8 cellular contexts compared by ENCODE assay signal in genomic region chr12:6632026-6632978, GRCh38. TPM values are rescaled to one million over a fixed set of nuclear protein-coding genes. Genes with fewer than 3 reads are reported as not detected.
A peak's percentile ranks its signal among the peaks of the same experiment; 100 is the strongest.
DNase-seq lines count a peak whose midpoint lies in the region; ATAC-seq and TF ChIP-seq lines count a peak whose summit lies in the region.

No MANE protein-coding gene starts in this region.

- TF ChIP-seq RAD21 in IMR-90 (IDR thresholded peaks at IDR 0.05; ENCODE audit: low read length) = no peak

- H2BK15ac ChIP-seq in IMR-90 (ENCODE audit: low read depth, low read length) = no peak overlapping the region

- no peak overlapping the region for H3K9ac ChIP-seq in IMR-90 (ENCODE audit: low read depth, low read length)
- H3K9ac ChIP-seq in fibroblast of lung (ENCODE audit: insufficient read depth, low read length) = no peak overlapping the region

- no peak overlapping the region for H2BK120ac ChIP-seq in IMR-90 (ENCODE audit: low read depth, low read length)

- peaks cover 6% of the 10 kb centered on the region; the same call in 1 of the 2 replicates for H3K4me1 ChIP-seq in IMR-90 (ENCODE audit: control insufficient read depth, insufficient read depth, low read length)
- H3K4me1 ChIP-seq in fibroblast of lung (ENCODE audit: control insufficient read depth, extremely low read depth, insufficient read depth, low read length) = no peaks in the 10 kb centered on the region

- H2AK9ac ChIP-seq in IMR-90 (replicated peaks; ENCODE audit: low read depth, low read length, poor library complexity) = no peak overlapping the region

- H3K36me3 ChIP-seq in IMR-90 (ENCODE audit: control insufficient read depth, insufficient read depth, low read length) (no peaks in the 10 kb centered on the region), fibroblast of lung (ENCODE audit: control insufficient read depth, insufficient read depth, low read length) (no peaks in the 10 kb centered on the region)

- no peak overlapping the region for H2BK20ac ChIP-seq in IMR-90 (ENCODE audit: low read depth, low read length)

- intact Hi-C loops in IMR-90 (cut with micrococcal nuclease) = no loop called here

- H4K91ac ChIP-seq in IMR-90 (ENCODE audit: insufficient read depth, low read depth, low read length) = no peak overlapping the region

- no peaks in the 10 kb centered on the region for H3K79me1 ChIP-seq in IMR-90 (ENCODE audit: low read depth in 1 of 2, low read length in 2 of 2)

- dilution Hi-C loops in IMR-90 (cut with HindIII; ENCODE audit: low sequenced_read_pairs, unreplicated experiment) = no loop called here

- CTCF ChIA-PET in IMR-90 (lab: Yijun Ruan, JAX) = no interaction called here

- H3K18ac ChIP-seq in IMR-90 (ENCODE audit: low read depth, low read length) = no peak overlapping the region

- WGBS in IMR-90 (ENCODE audit: extremely low coverage in 2 of 2, insufficient read length in 1 of 2), 2 experiments = 91% methylated on average over 8 of the region's 21 CpGs; no CpG with 5 or more reads in 1 of the 2 experiments

- H3K9me1 ChIP-seq in IMR-90 (ENCODE audit: insufficient read depth, low read length) = no peaks in the 10 kb centered on the region

- H2AFZ ChIP-seq in IMR-90 (replicated peaks; ENCODE audit: low read length, poor library complexity) = peak overlapping the region; percentile 81
- H2AFZ ChIP-seq in fibroblast of lung (ENCODE audit: low read length) = peak overlapping the region; percentile 35

- H3K27ac ChIP-seq in IMR-90 (ENCODE audit: insufficient read depth, low read length) (no peak overlapping the region), fibroblast of lung (ENCODE audit: insufficient read depth, low read length) (no peak overlapping the region)

- H3K79me2 ChIP-seq in fibroblast of lung (ENCODE audit: control insufficient read depth, insufficient read depth, low read length) = no peaks in the 10 kb centered on the region

- no TSS peak for BruUV-seq in IMR-90 (replicated peaks; lab: Mats Ljungman, UMichigan)

- no peak overlapping the region for H3K4me2 ChIP-seq in IMR-90 (ENCODE audit: low read depth, low read length)
- no peak overlapping the region for H3K4me2 ChIP-seq in fibroblast of lung (ENCODE audit: extremely low read depth, insufficient read depth, low read length)

- DNase-seq in EL = peak; percentile 37
- no peak for DNase-seq in IMR-90
- peak; percentile 41 to 49 for DNase-seq in activated CD4-positive, alpha-beta T cell treated with anti-CD3 and anti-CD28 coated beads for 4 hours
- no peak for DNase-seq in fibroblast of lung (ENCODE audit: low read depth in 2 of 2)
- DNase-seq in stimulated activated CD4-positive, alpha-beta T cell treated with anti-CD3 and anti-CD28 coated beads, Interleukin-4, amount 100 ng/mL, for 4 hours = peak; percentile 31 to 54
- DNase-seq in HuH-7.5 (ENCODE audit: low spot score) = no peak
- no peak for DNase-seq in AG08395 (ENCODE audit: low spot score)

- TF ChIP-seq POLR2A in IMR-90 (IDR thresholded peaks at IDR 0.05; ENCODE audit: low read depth, low read length) = no peak

- H3K23ac ChIP-seq in IMR-90 (ENCODE audit: low read depth, low read length) = peak overlapping the region; percentile 47; the same call in 1 of the 2 replicates

- no peak overlapping the region for H3K4me3 ChIP-seq in IMR-90 (ENCODE audit: insufficient read depth, low read depth, low read length)
- no peak overlapping the region for H3K4me3 ChIP-seq in fibroblast of lung (replicated peaks in 1 of 4; ENCODE audit: control extremely low read depth in 1 of 4, insufficient read depth in 1 of 4, low read depth in 3 of 4, low read length in 4 of 4)

- ATAC-seq in GM19438 (IDR thresholded peaks at IDR 0.05; ENCODE audit: low read depth, unreplicated experiment) (peak; percentile 59), IMR-90 (ENCODE audit: low read depth) (peak; percentile 46)

- H2AK5ac ChIP-seq in IMR-90 (ENCODE audit: low read depth, low read length) = peak overlapping the region; percentile 62; the same call in 1 of the 2 replicates

- in situ Hi-C loops in IMR-90 (cut with MboI; ENCODE audit: low sequenced_read_pairs) = no loop called here

- H3K56ac ChIP-seq in IMR-90 (ENCODE audit: extremely low read depth, insufficient read depth, low read length) = no peak overlapping the region

- 0 out of 2 replicates have a peak overlapping the region, but pooled peaks have one; percentile 11 for H3K4ac ChIP-seq in IMR-90 (ENCODE audit: low read depth, low read length)

- no peak overlapping the region for H3K14ac ChIP-seq in IMR-90 (replicated peaks; ENCODE audit: low read depth, low read length)

- no peak for TF ChIP-seq CTCF in IMR-90 (conservative IDR thresholded peaks at IDR 0.05; ENCODE audit: low read depth, low read length)
- TF ChIP-seq CTCF in fibroblast of lung (conservative IDR thresholded peaks at IDR 0.05 in 1 of 2, IDR thresholded peaks at IDR 0.05 in 1 of 2; ENCODE audit: low read depth in 1 of 2, low read length in 2 of 2) = no peak

- no peak overlapping the region; the same call in 1 of the 2 replicates for H4K5ac ChIP-seq in IMR-90 (ENCODE audit: low read depth, low read length)

- H3K27me3 ChIP-seq in IMR-90 (ENCODE audit: control insufficient read depth, insufficient read depth, low read length) (0 out of 2 replicates have a peak, but pooled peaks cover 4% of the 10 kb centered on the region), fibroblast of lung (ENCODE audit: control insufficient read depth, insufficient read depth, low read length) (no peaks in the 10 kb centered on the region)

- no peak overlapping the region for H2BK5ac ChIP-seq in IMR-90 (ENCODE audit: low read depth, low read length, poor library complexity, severe bottlenecking)

- POLR2A ChIA-PET in IMR-90 (lab: Charles Lee; ENCODE audit: unreplicated experiment) = no interaction called here

- H4K8ac ChIP-seq in IMR-90 (ENCODE audit: low read depth in 2 of 2, low read length in 2 of 2) = peak overlapping the region in 1 of 2 experiments; percentile 46; a peak in 1 of 4 replicates

- H4K20me1 ChIP-seq in IMR-90 (ENCODE audit: insufficient read depth, low read length) (no peaks in the 10 kb centered on the region), fibroblast of lung (ENCODE audit: control insufficient read depth, extremely low read depth, insufficient read depth, low read length) (no peaks in the 10 kb centered on the region)

- H3K9me3 ChIP-seq in IMR-90 (ENCODE audit: control insufficient read depth, insufficient read depth, low read length) = no peaks in the 10 kb centered on the region
- no peaks in the 10 kb centered on the region for H3K9me3 ChIP-seq in fibroblast of lung (ENCODE audit: control insufficient read depth, insufficient read depth, low read depth, low read length)

TF ChIP-seq in IMR-90, 13 proteins besides CTCF, POLR2A, EP300 and RAD21 (continues in another document):
- no peak for TF ChIP-seq CHD1 (IDR thresholded peaks at IDR 0.05; ENCODE audit: low read depth, low read length)
- no peak for TF ChIP-seq ELK1 (IDR thresholded peaks at IDR 0.05; ENCODE audit: borderline replicate concordance, low read depth, low read length)

RNA-seq across cellular contexts. Expression of gene LPAR5, which starts 3.5 kb away (rescaled TPM):
- not detected in 2 replicates for total RNA-seq in IMR-90 (2012; rRNA removed)
- not detected in 2 replicates for polyA plus RNA-seq in IMR-90 (2012; rRNA removed)
- 0.01 TPM in 1 of 2 replicates, not detected in the other for polyA plus RNA-seq in IMR-90 (2012; cell fraction: cytosol; rRNA removed)
- not detected in 2 replicates for polyA plus RNA-seq in IMR-90 (2012; cell fraction: nucleus; rRNA removed; ENCODE audit: low replicate concordance)
- total RNA-seq in fibroblast of lung = not detected in 2 replicates
- 0.02 and 0.07 TPM in 2 replicates for polyA plus RNA-seq in fibroblast of lung
- 0.10 TPM in 1 of 2 replicates, not detected in the other for polyA plus RNA-seq in fibroblast of lung (2012)
- not detected in 2 replicates for polyA minus RNA-seq in fibroblast of lung (ENCODE audit: low replicate concordance)

RNA-seq across cellular contexts. Expression of gene ACRBP, which starts 14.9 kb away (rescaled TPM):
- total RNA-seq in IMR-90 (2012; rRNA removed) = not detected in 2 replicates
- 0.27 and 0.38 TPM in 2 replicates for polyA plus RNA-seq in IMR-90 (2012; rRNA removed)
- 0.15 and 1.9 TPM in 2 replicates for polyA plus RNA-seq in IMR-90 (2012; cell fraction: cytosol; rRNA removed)
- 0.88 and 1.2 TPM in 2 replicates for polyA plus RNA-seq in IMR-90 (2012; cell fraction: nucleus; rRNA removed; ENCODE audit: low replicate concordance)
- total RNA-seq in fibroblast of lung = under 0.01 and 0.33 TPM in 2 replicates
- polyA plus RNA-seq in fibroblast of lung = 0.50 and 0.72 TPM in 2 replicates
- 0.29 and 0.37 TPM in 2 replicates for polyA plus RNA-seq in fibroblast of lung (2012)
- polyA minus RNA-seq in fibroblast of lung (ENCODE audit: low replicate concordance) = 1.3 TPM in 1 of 2 replicates, not detected in the other

RNA-seq across cellular contexts. Expression of gene CHD4, which starts 25.1 kb away (rescaled TPM):
- 262 and 279 TPM in 2 replicates for total RNA-seq in IMR-90 (2012; rRNA removed)
- 99.8 and 116 TPM in 2 replicates for polyA plus RNA-seq in IMR-90 (2012; rRNA removed)
- polyA plus RNA-seq in IMR-90 (2012; cell fraction: cytosol; rRNA removed) = 56.6 and 65.1 TPM in 2 replicates
- polyA plus RNA-seq in IMR-90 (2012; cell fraction: nucleus; rRNA removed; ENCODE audit: low replicate concordance) = 126 and 164 TPM in 2 replicates
- total RNA-seq in fibroblast of lung = 241 and 256 TPM in 2 replicates
- 76.1 and 96.0 TPM in 2 replicates for polyA plus RNA-seq in fibroblast of lung
- polyA plus RNA-seq in fibroblast of lung (2012) = 118 and 120 TPM in 2 replicates
- 323 and 390 TPM in 2 replicates for polyA minus RNA-seq in fibroblast of lung (ENCODE audit: low replicate concordance)

RNA-seq across cellular contexts. Expression of gene ING4, which starts 30.6 kb away (rescaled TPM):
- total RNA-seq in IMR-90 (2012; rRNA removed) (22.0 and 25.3 TPM in 2 replicates), fibroblast of lung (30.3 and 36.0 TPM in 2 replicates)
- polyA plus RNA-seq in IMR-90 (2012; rRNA removed) (31.1 and 47.5 TPM in 2 replicates), fibroblast of lung (31.1 and 47.1 TPM in 2 replicates)
- polyA plus RNA-seq in IMR-90 (2012; cell fraction: cytosol; rRNA removed) = 23.4 and 26.9 TPM in 2 replicates
- polyA plus RNA-seq in IMR-90 (2012; cell fraction: nucleus; rRNA removed; ENCODE audit: low replicate concordance) = 64.9 and 157 TPM in 2 replicates
- polyA plus RNA-seq in fibroblast of lung (2012) = 17.5 and 29.5 TPM in 2 replicates
- polyA minus RNA-seq in fibroblast of lung (ENCODE audit: low replicate concordance) = 9.0 and 20.0 TPM in 2 replicates

RNA-seq across cellular contexts. Expression of gene ZNF384, which starts 56.9 kb away (rescaled TPM):
- total RNA-seq in IMR-90 (2012; rRNA removed) = 16.3 and 17.5 TPM in 2 replicates
- 53.7 and 55.6 TPM in 2 replicates for polyA plus RNA-seq in IMR-90 (2012; rRNA removed)
- 23.1 and 32.3 TPM in 2 replicates for polyA plus RNA-seq in IMR-90 (2012; cell fraction: cytosol; rRNA removed)
- polyA plus RNA-seq in IMR-90 (2012; cell fraction: nucleus; rRNA removed; ENCODE audit: low replicate concordance) = 169 and 187 TPM in 2 replicates
- 9.8 and 12.2 TPM in 2 replicates for total RNA-seq in fibroblast of lung
- polyA plus RNA-seq in fibroblast of lung = 34.8 and 49.6 TPM in 2 replicates
- 29.0 and 33.3 TPM in 2 replicates for polyA plus RNA-seq in fibroblast of lung (2012)
- 56.6 and 87.0 TPM in 2 replicates for polyA minus RNA-seq in fibroblast of lung (ENCODE audit: low replicate concordance)

Comparison
In these comparisons a context has a peak if more than half of its experiments do, and no peak if none do; other contexts are left out.
1. DNase-seq: peak in EL (single experiment), activated CD4-positive, alpha-beta T cell treated with anti-CD3 and anti-CD28 coated beads for 4 hours (2 of 2) and stimulated activated CD4-positive, alpha-beta T cell treated with anti-CD3 and anti-CD28 coated beads, Interleukin-4, amount 100 ng/mL, for 4 hours (2 of 2); none in IMR-90 (single experiment), fibroblast of lung (0 of 2), HuH-7.5 (single experiment) and AG08395 (single experiment).